ENCODE assay signal across 10 cellular contexts in genomic region chr1:108511764-108512163, GRCh38. TPM values are rescaled to one million over a fixed set of nuclear protein-coding genes. Genes with fewer than 3 reads are reported as not detected.
A peak's percentile ranks its signal among the peaks of the same experiment; 100 is the strongest.
DNase-seq lines count a peak whose midpoint lies in the region; ATAC-seq and TF ChIP-seq lines count a peak whose summit lies in the region.
"Had no signal": no experiment of that assay in that cellular context is flagged by ENCODE, and none has a peak within 500 bp of the region (broad histone marks: within the 10 kb centered on the region; RNA-seq: fewer than 3 reads in every experiment).

No MANE protein-coding gene starts in this region.

- H3K27me3 ChIP-seq in A673 (replicated peaks; ENCODE audit: insufficient read depth, low read depth, low read length, poor library complexity) (no peaks in the 10 kb centered on the region), GM23248 (replicated peaks; ENCODE audit: insufficient read depth) (no peaks in the 10 kb centered on the region), PC-3 (ENCODE audit: low read length) (no peaks in the 10 kb centered on the region), H7 (ENCODE audit: control insufficient read depth, insufficient read depth, low read length) (no peaks in the 10 kb centered on the region), right cardiac atrium (ENCODE audit: control insufficient read depth, insufficient read depth) (no peaks in the 10 kb centered on the region)

- H3K27ac ChIP-seq in A673 (ENCODE audit: low read depth, low read length, poor library complexity, severe bottlenecking): no peak overlapping the region
- no peak overlapping the region for H3K27ac ChIP-seq in GM23248
- H3K27ac ChIP-seq in PC-3 (ENCODE audit: low read length): no peak overlapping the region
- no peak overlapping the region for H3K27ac ChIP-seq in right cardiac atrium (ENCODE audit: low read length)
- H3K27ac ChIP-seq: RWPE1 had no signal

- H3K36me3 ChIP-seq in A673 (ENCODE audit: insufficient read depth, low read length, poor library complexity, severe bottlenecking): no peaks in the 10 kb centered on the region
- no peaks in the 10 kb centered on the region for H3K36me3 ChIP-seq in GM23248 (ENCODE audit: low read depth)
- no peaks in the 10 kb centered on the region; the same call in 1 of the 2 replicates for H3K36me3 ChIP-seq in PC-3 (ENCODE audit: low read depth, low read length)
- no peaks in the 10 kb centered on the region for H3K36me3 ChIP-seq in H7 (replicated peaks; ENCODE audit: control insufficient read depth, insufficient read depth, low read length)

- POLR2A ChIA-PET in A673 (lab: Charles Lee; ENCODE audit: low non-redundant PET) (no interaction called here), PC-3 (lab: Charles Lee; ENCODE audit: unreplicated experiment) (no interaction called here)

- TF ChIP-seq CTCF in A673 (conservative IDR thresholded peaks at IDR 0.05; ENCODE audit: low read depth, low read length): no peak
- 0 out of 2 replicates have a peak, but pooled peaks have one; percentile 22 for TF ChIP-seq CTCF in PC-3 (conservative IDR thresholded peaks at IDR 0.05; ENCODE audit: low read depth, low read length)

- no peak overlapping the region for H2AFZ ChIP-seq in GM23248
- no peak overlapping the region for H2AFZ ChIP-seq in PC-3 (ENCODE audit: low read length)

- DNase-seq in A673 (ENCODE audit: low spot score) (peak; percentile 10), GM23248 (peak; percentile 5), PC-3 (peak; percentile 62), H7 (no peak), right cardiac atrium (no peak)
- no peak for DNase-seq in stimulated activated effector memory CD8-positive, alpha-beta T cell treated with anti-CD3 and anti-CD28 coated beads, Interleukin-12 subunit alpha, Interleukin-12 subunit beta, amount 100 ng/mL, for 72 hours (ENCODE audit: low spot score in 2 of 2)
- DNase-seq: T-cell had no signal

- no peak overlapping the region for H3K4me3 ChIP-seq in A673 (ENCODE audit: low read depth, low read length, poor library complexity, severe bottlenecking)
- H3K4me3 ChIP-seq in GM23248: no peak overlapping the region
- no peak overlapping the region for H3K4me3 ChIP-seq in PC-3 (ENCODE audit: low read length)
- no peak overlapping the region for H3K4me3 ChIP-seq in H7 (ENCODE audit: insufficient read depth, low read depth, low read length)
- H3K4me3 ChIP-seq in right cardiac atrium (ENCODE audit: low read length): no peak overlapping the region

- no peak overlapping the region for H3K4me2 ChIP-seq in GM23248 (ENCODE audit: unreplicated experiment)
- no peak overlapping the region for H3K4me2 ChIP-seq in PC-3 (ENCODE audit: low read length)

- ATAC-seq in PC-3 (peak; percentile 65; the same call in 1 of the 2 replicates), esophagus mucosa (peak; percentile 63), right cardiac atrium (no peak)
- ATAC-seq in stimulated activated effector memory CD8-positive, alpha-beta T cell treated with anti-CD3 and anti-CD28 coated beads, Interleukin-12 subunit alpha, Interleukin-12 subunit beta, amount 100 ng/mL, for 72 hours: no peak

- intact Hi-C loops in A673 (cut with micrococcal nuclease; ENCODE audit: unreplicated experiment) (loop anchor here (1.0 to 5.0 kb wide), 3 partner anchors 50 to 386 kb away; no protein-coding TSS in a partner anchor), PC-3 (cut with micrococcal nuclease) (loop anchor here (1.0 kb wide), 2 partner anchors 50 to 132 kb away; no protein-coding TSS in a partner anchor), right cardiac atrium (cut with DNase I) (loop anchor here (1.0 to 10.0 kb wide), 5 partner anchors 46 to 132 kb away; no protein-coding TSS in a partner anchor)

- CTCF ChIA-PET in A673 (lab: Charles Lee): interaction anchor here (0.6 to 2.5 kb wide), 2 partner anchors 132 to 488 kb away, joined by 3 to 31 read pairs; no protein-coding TSS in a partner anchor
- CTCF ChIA-PET in PC-3 (lab: Charles Lee): interaction anchor here (2.3 kb wide), 1 partner anchor 132 kb away, joined by 27 read pairs; no protein-coding TSS in a partner anchor

- H3K4me1 ChIP-seq in A673 (ENCODE audit: insufficient read depth, low read length, poor library complexity, severe bottlenecking) (no peaks in the 10 kb centered on the region), GM23248 (ENCODE audit: insufficient read depth) (no peaks in the 10 kb centered on the region), PC-3 (ENCODE audit: insufficient read depth, low read length) (no peaks in the 10 kb centered on the region), right cardiac atrium (ENCODE audit: control insufficient read depth, insufficient read depth, low read length) (no peaks in the 10 kb centered on the region)

- no peaks in the 10 kb centered on the region for H3K4me1 Mint-ChIP-seq in stimulated activated effector memory CD8-positive, alpha-beta T cell treated with anti-CD3 and anti-CD28 coated beads, Interleukin-12 subunit alpha, Interleukin-12 subunit beta, amount 100 ng/mL, for 72 hours
- H3K4me1 Mint-ChIP-seq: CD4-positive, alpha-beta memory T cell; T-cell had no signal

- no peaks in the 10 kb centered on the region for H3K9me3 Mint-ChIP-seq in stimulated activated effector memory CD8-positive, alpha-beta T cell treated with anti-CD3 and anti-CD28 coated beads, Interleukin-12 subunit alpha, Interleukin-12 subunit beta, amount 100 ng/mL, for 72 hours
- H3K9me3 Mint-ChIP-seq: CD4-positive, alpha-beta memory T cell; T-cell had no signal

- no TSS peak for BruUV-seq in A673 (replicated peaks; lab: Mats Ljungman, UMichigan)
- BruUV-seq in PC-3 (replicated peaks; lab: Mats Ljungman, UMichigan): no TSS peak

- H3K36me3 Mint-ChIP-seq in stimulated activated effector memory CD8-positive, alpha-beta T cell treated with anti-CD3 and anti-CD28 coated beads, Interleukin-12 subunit alpha, Interleukin-12 subunit beta, amount 100 ng/mL, for 72 hours: no peaks in the 10 kb centered on the region
- H3K36me3 Mint-ChIP-seq: CD4-positive, alpha-beta memory T cell; T-cell had no signal

- no peak overlapping the region for H3K4me3 Mint-ChIP-seq in stimulated activated effector memory CD8-positive, alpha-beta T cell treated with anti-CD3 and anti-CD28 coated beads, Interleukin-12 subunit alpha, Interleukin-12 subunit beta, amount 100 ng/mL, for 72 hours
- H3K4me3 Mint-ChIP-seq: CD4-positive, alpha-beta memory T cell; T-cell had no signal

- H3K9me3 ChIP-seq in A673 (ENCODE audit: low read depth, low read length, poor library complexity, severe bottlenecking) (no peaks in the 10 kb centered on the region), GM23248 (ENCODE audit: low read depth) (no peaks in the 10 kb centered on the region), PC-3 (ENCODE audit: low read length) (no peaks in the 10 kb centered on the region), right cardiac atrium (ENCODE audit: control insufficient read depth, low read length) (no peaks in the 10 kb centered on the region)

- in situ Hi-C loops in GM23248 (cut with MboI): no loop called here

- WGBS in GM23248 (ENCODE audit: low coverage in 1 of 2, low lambda C conversion rate in 2 of 2, missing lambda C conversion rate in 2 of 2), 2 experiments: 33% methylated on average over 3 of the region's 3 CpGs
- 48% methylated on average over 3 of the region's 3 CpGs for WGBS in right cardiac atrium

- no peaks in the 10 kb centered on the region for H3F3A ChIP-seq in GM23248 (ENCODE audit: insufficient read depth)
- no peaks in the 10 kb centered on the region for H3F3A ChIP-seq in PC-3 (ENCODE audit: low read length, unreplicated experiment)

- no peaks in the 10 kb centered on the region for H3K79me2 ChIP-seq in GM23248 (ENCODE audit: insufficient read depth)
- H3K79me2 ChIP-seq in PC-3 (ENCODE audit: low read length): no peaks in the 10 kb centered on the region

- no peak overlapping the region for H3K27ac Mint-ChIP-seq in stimulated activated effector memory CD8-positive, alpha-beta T cell treated with anti-CD3 and anti-CD28 coated beads, Interleukin-12 subunit alpha, Interleukin-12 subunit beta, amount 100 ng/mL, for 72 hours
- H3K27ac Mint-ChIP-seq: CD4-positive, alpha-beta memory T cell; T-cell had no signal

- H3K9ac ChIP-seq in GM23248: no peak overlapping the region
- no peak overlapping the region for H3K9ac ChIP-seq in PC-3 (ENCODE audit: low read length)

- no peaks in the 10 kb centered on the region for H4K20me1 ChIP-seq in GM23248 (ENCODE audit: insufficient read depth)
- H4K20me1 ChIP-seq in PC-3 (ENCODE audit: low read length): no peaks in the 10 kb centered on the region

- no peaks in the 10 kb centered on the region for H3K9me2 ChIP-seq in GM23248 (ENCODE audit: insufficient read depth)
- no peaks in the 10 kb centered on the region for H3K9me2 ChIP-seq in PC-3 (replicated peaks; ENCODE audit: low read length)

RNA-seq across cellular contexts. Expression of gene EEIG2, which starts 48.1 kb away (rescaled TPM):
- total RNA-seq in A673 (2021) (14.6 and 15.7 TPM in 2 replicates), PC-3 (2014; rRNA removed) (5.2 and 6.2 TPM in 2 replicates), esophagus mucosa (3.4 TPM), right cardiac atrium (1 to 10 TPM; 5.0 to 9.8 (median 7.2) TPM)
- 5.4 and 6.4 TPM in 2 replicates for total RNA-seq in GM23248 (2014; rRNA removed; shearing (Covaris generic))
- polyA plus RNA-seq in GM23248 (2016; fragmentation: Nextera tagmentation; extraction: Ambion mirVana) (0.70 and 1.0 TPM in 2 replicates), right cardiac atrium (2.1 TPM)
- 25.1 and 39.6 TPM in 2 replicates for total RNA-seq in H7 (2014; rRNA removed; shearing (Covaris generic))

Comparison
In these comparisons a context has a peak if more than half of its experiments do, and no peak if none do; other contexts are left out.
1. DNase-seq: peak in A673 (single experiment), GM23248 (single experiment) and PC-3 (single experiment); none in H7 (single experiment), stimulated activated effector memory CD8-positive, alpha-beta T cell treated with anti-CD3 and anti-CD28 coated beads, Interleukin-12 subunit alpha, Interleukin-12 subunit beta, amount 100 ng/mL, for 72 hours (0 of 2) and right cardiac atrium (0 of 3).
2. ATAC-seq: peak in PC-3 (single experiment) and esophagus mucosa (single experiment); none in stimulated activated effector memory CD8-positive, alpha-beta T cell treated with anti-CD3 and anti-CD28 coated beads, Interleukin-12 subunit alpha, Interleukin-12 subunit beta, amount 100 ng/mL, for 72 hours (single experiment) and right cardiac atrium (0 of 2).